In genomic region chr15:94287794-94288246, GRCh38 we compare ENCODE assay signal across 8 cellular contexts. TPM values are rescaled to one million over a fixed set of nuclear protein-coding genes. Genes with fewer than 3 reads are reported as not detected.
DNase-seq lines count a peak whose midpoint lies in the region; ATAC-seq lines count a peak whose summit lies in the region.

No MANE protein-coding gene starts in this region.

- peak overlapping the region in 4 of 10 donors; percentile 41 to 83 (median 68) for H3K27ac Mint-ChIP-seq in naive thymus-derived CD8-positive, alpha-beta T cell

- peak; percentile 96 for ATAC-seq in HG02840 (IDR thresholded peaks at IDR 0.05; ENCODE audit: low FRiP score, unreplicated experiment)
- peak; percentile 73 to 76 for ATAC-seq in naive thymus-derived CD8-positive, alpha-beta T cell

- peaks cover 5 to 18% (median 6%) of the 10 kb centered on the region in 3 donors for H3K36me3 Mint-ChIP-seq in naive thymus-derived CD8-positive, alpha-beta T cell

- peaks cover 9 to 72% (median 23%) of the 10 kb centered on the region in 4 donors for H3K4me1 Mint-ChIP-seq in naive thymus-derived CD8-positive, alpha-beta T cell

- peak; percentile 56 for DNase-seq in activated CD4-positive, alpha-beta T cell treated with anti-CD3 and anti-CD28 coated beads for 48 hours
- DNase-seq in activated CD4-positive, alpha-beta T cell treated with anti-CD3 and anti-CD28 coated beads, Interleukin-2, amount 50 U/mL, for 1 hour: no peak
- DNase-seq in RPMI7951 (ENCODE audit: low read depth): peak; percentile 77
- peak in 6 of 10 donors; percentile 3 to 63 (median 22) for DNase-seq in naive thymus-derived CD8-positive, alpha-beta T cell
- no peak for DNase-seq in activated effector memory CD4-positive, alpha-beta T cell treated with anti-CD3 and anti-CD28 coated beads, Interleukin-2, amount 50 U/mL, for 16 hours
- no peak for DNase-seq in kidney glomerular epithelial cell (lab: John Stamatoyannopoulos, UW)
- DNase-seq in DMS 273 (lab: John Stamatoyannopoulos, UW; ENCODE audit: unreplicated experiment): no peak

- POLR2A ChIA-PET in naive thymus-derived CD8-positive, alpha-beta T cell (lab: Charles Lee): interaction anchor here (0.5 to 0.7 kb wide), 2 partner anchors 13 to 57 kb away, joined by 3 read pairs; partner anchors contain the start of gene MCTP2

- no peaks in the 10 kb centered on the region for H3K27me3 Mint-ChIP-seq in naive thymus-derived CD8-positive, alpha-beta T cell

- H3K4me3 Mint-ChIP-seq in naive thymus-derived CD8-positive, alpha-beta T cell: peak overlapping the region in 7 of 10 donors; percentile 7 to 68 (median 51)

- H3K9me3 Mint-ChIP-seq in naive thymus-derived CD8-positive, alpha-beta T cell: peaks cover 0 to 10% (median 1%) of the 10 kb centered on the region in 9 donors

RNA-seq across cellular contexts. Expression of gene MCTP2, which starts 56.5 kb away (rescaled TPM):
- total RNA-seq in RPMI7951 (2014; rRNA removed; shearing (Covaris generic)): 26.5 and 39.5 TPM in 2 replicates
- total RNA-seq in naive thymus-derived CD8-positive, alpha-beta T cell: 10 to 100 TPM; 12.2 to 14.9 TPM
- 1 to 10 TPM; 1.8 to 5.6 (median 2.6) TPM for polyA plus RNA-seq in naive thymus-derived CD8-positive, alpha-beta T cell

Comparison
In these comparisons a context has a peak if more than half of its experiments do, and no peak if none do; other contexts are left out.
1. DNase-seq: peak in activated CD4-positive, alpha-beta T cell treated with anti-CD3 and anti-CD28 coated beads for 48 hours (single experiment), RPMI7951 (single experiment) and naive thymus-derived CD8-positive, alpha-beta T cell (6 of 10); none in activated CD4-positive, alpha-beta T cell treated with anti-CD3 and anti-CD28 coated beads, Interleukin-2, amount 50 U/mL, for 1 hour (single experiment), activated effector memory CD4-positive, alpha-beta T cell treated with anti-CD3 and anti-CD28 coated beads, Interleukin-2, amount 50 U/mL, for 16 hours (single experiment), kidney glomerular epithelial cell (single experiment) and DMS 273 (single experiment).